34 cellular contexts compared by ENCODE assay signal in genomic region chr15:73524919-73525318, GRCh38.
"Had no signal": no experiment of that assay in that cellular context is flagged by ENCODE, and none has a peak within 500 bp of the region (broad histone marks: within the 10 kb centered on the region; RNA-seq: fewer than 3 reads in every experiment).

No MANE protein-coding gene starts in this region.

- H3K36me3 ChIP-seq: MG63 had no signal

- H3K4me3 ChIP-seq: MG63 had no signal

- H3K9me3 ChIP-seq: MG63 had no signal

- DNase-seq: Karpas-422, Kasumi-1, MG63, MM.1S, MV-4-11, NCI-H1048, NCI-H1092, NCI-H1092 treated with DMSO at 0.1 percent for 48 hours, NCI-H1105, NCI-H1105 treated with DMSO at 0.1 percent for 48 hours, NCI-H1417, NCI-H1417 treated with DMSO at 0.1 percent for 48 hours, NCI-H1436, NCI-H1436 treated with DMSO at 0.1 percent for 48 hours, NCI-H1694, NCI-H1694 treated with DMSO at 0.1 percent for 48 hours, NCI-H187, NCI-H187 treated with DMSO at 0.1 percent for 48 hours, NCI-H1930, NCI-H2029, NCI-H2029 treated with DMSO at 0.1 percent for 48 hours, NCI-H2081, NCI-H2081 treated with DMSO at 0.1 percent for 48 hours, NCI-H2107, NCI-H2171, NCI-H2171 treated with DMSO at 0.1 percent for 48 hours, NCI-H2227 treated with DMSO at 0.1 percent for 48 hours, NCI-H226, NCI-H345, NCI-H446, NCI-H446 treated with DMSO at 0.1 percent for 48 hours, NCI-H510A, NCI-H510A treated with DMSO at 0.1 percent for 48 hours, NCI-H524 had no signal
